1 cellular context compared by ENCODE assay signal in genomic region chr10:103193107-103193819, GRCh38.
A peak's percentile ranks its signal among the peaks of the same experiment; 100 is the strongest.
TF ChIP-seq lines count a peak whose summit lies in the region.

NT5C2 (minus strand) TSS chr10:103193272; CDS start chr10:103174958, 18,314 bp downstream.

TF ChIP-seq in HEK293, 187 proteins besides CTCF, POLR2A, EP300 and RAD21 (continued from another document):
- TF ChIP-seq ZBTB6 (tag by site-specific recombination; IDR thresholded peaks at IDR 0.05) (no peak), ZNF341 (tag by site-specific recombination; IDR thresholded peaks at IDR 0.05; ENCODE audit: low read depth) (peak; percentile 9; the same call in 1 of the 2 replicates), KLF8 (tag by site-specific recombination; IDR thresholded peaks at IDR 0.05) (peak; percentile 63; the same call in 1 of the 2 replicates), ZNF654 (tag by site-specific recombination; IDR thresholded peaks at IDR 0.05; ENCODE audit: low read depth) (no peak), ZBTB1 (tag by site-specific recombination; IDR thresholded peaks at IDR 0.05) (no peak), SP7 (tag by site-specific recombination; IDR thresholded peaks at IDR 0.05) (peak; percentile 34), ZNF629 (tag by site-specific recombination; IDR thresholded peaks at IDR 0.05) (no peak), ZEB2 (tag by site-specific recombination; IDR thresholded peaks at IDR 0.05) (peak; percentile 22; the same call in 1 of the 2 replicates), ZNF26 (tag by site-specific recombination; IDR thresholded peaks at IDR 0.05) (no peak), ZSCAN16 (tag by site-specific recombination; IDR thresholded peaks at IDR 0.05) (no peak), ZNF221 (tag by site-specific recombination; IDR thresholded peaks at IDR 0.05; ENCODE audit: borderline replicate concordance) (no peak), ZBTB49 (tag by site-specific recombination; IDR thresholded peaks at IDR 0.05; ENCODE audit: low read depth) (no peak), ZBTB48 (tag by site-specific recombination; IDR thresholded peaks at IDR 0.05) (peak; percentile 100), ZNF571 (tag by site-specific recombination; IDR thresholded peaks at IDR 0.05) (no peak), ZNF335 (tag by site-specific recombination; conservative IDR thresholded peaks at IDR 0.05) (peak; percentile 82), ZBTB10 (tag by site-specific recombination; IDR thresholded peaks at IDR 0.05) (0 out of 2 replicates have a peak, but pooled peaks have one; percentile 35), ZSCAN5A (tag by site-specific recombination; IDR thresholded peaks at IDR 0.05) (no peak), ZNF398 (tag by site-specific recombination; IDR thresholded peaks at IDR 0.05) (peak; percentile 6; the same call in 1 of the 2 replicates), SP3 (tag by site-specific recombination; IDR thresholded peaks at IDR 0.05) (peak; percentile 33), ZNF324 (tag by site-specific recombination; IDR thresholded peaks at IDR 0.05) (0 out of 2 replicates have a peak, but pooled peaks have one; percentile 23)
- TF ChIP-seq, protein P1, sequence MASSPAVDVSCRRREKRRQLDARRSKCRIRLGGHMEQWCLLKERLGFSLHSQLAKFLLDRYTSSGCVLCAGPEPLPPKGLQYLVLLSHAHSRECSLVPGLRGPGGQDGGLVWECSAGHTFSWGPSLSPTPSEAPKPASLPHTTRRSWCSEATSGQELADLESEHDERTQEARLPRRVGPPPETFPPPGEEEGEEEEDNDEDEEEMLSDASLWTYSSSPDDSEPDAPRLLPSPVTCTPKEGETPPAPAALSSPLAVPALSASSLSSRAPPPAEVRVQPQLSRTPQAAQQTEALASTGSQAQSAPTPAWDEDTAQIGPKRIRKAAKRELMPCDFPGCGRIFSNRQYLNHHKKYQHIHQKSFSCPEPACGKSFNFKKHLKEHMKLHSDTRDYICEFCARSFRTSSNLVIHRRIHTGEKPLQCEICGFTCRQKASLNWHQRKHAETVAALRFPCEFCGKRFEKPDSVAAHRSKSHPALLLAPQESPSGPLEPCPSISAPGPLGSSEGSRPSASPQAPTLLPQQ (tag by site-specific recombination; IDR thresholded peaks at IDR 0.05) = no peak
- TF ChIP-seq, protein P2, sequence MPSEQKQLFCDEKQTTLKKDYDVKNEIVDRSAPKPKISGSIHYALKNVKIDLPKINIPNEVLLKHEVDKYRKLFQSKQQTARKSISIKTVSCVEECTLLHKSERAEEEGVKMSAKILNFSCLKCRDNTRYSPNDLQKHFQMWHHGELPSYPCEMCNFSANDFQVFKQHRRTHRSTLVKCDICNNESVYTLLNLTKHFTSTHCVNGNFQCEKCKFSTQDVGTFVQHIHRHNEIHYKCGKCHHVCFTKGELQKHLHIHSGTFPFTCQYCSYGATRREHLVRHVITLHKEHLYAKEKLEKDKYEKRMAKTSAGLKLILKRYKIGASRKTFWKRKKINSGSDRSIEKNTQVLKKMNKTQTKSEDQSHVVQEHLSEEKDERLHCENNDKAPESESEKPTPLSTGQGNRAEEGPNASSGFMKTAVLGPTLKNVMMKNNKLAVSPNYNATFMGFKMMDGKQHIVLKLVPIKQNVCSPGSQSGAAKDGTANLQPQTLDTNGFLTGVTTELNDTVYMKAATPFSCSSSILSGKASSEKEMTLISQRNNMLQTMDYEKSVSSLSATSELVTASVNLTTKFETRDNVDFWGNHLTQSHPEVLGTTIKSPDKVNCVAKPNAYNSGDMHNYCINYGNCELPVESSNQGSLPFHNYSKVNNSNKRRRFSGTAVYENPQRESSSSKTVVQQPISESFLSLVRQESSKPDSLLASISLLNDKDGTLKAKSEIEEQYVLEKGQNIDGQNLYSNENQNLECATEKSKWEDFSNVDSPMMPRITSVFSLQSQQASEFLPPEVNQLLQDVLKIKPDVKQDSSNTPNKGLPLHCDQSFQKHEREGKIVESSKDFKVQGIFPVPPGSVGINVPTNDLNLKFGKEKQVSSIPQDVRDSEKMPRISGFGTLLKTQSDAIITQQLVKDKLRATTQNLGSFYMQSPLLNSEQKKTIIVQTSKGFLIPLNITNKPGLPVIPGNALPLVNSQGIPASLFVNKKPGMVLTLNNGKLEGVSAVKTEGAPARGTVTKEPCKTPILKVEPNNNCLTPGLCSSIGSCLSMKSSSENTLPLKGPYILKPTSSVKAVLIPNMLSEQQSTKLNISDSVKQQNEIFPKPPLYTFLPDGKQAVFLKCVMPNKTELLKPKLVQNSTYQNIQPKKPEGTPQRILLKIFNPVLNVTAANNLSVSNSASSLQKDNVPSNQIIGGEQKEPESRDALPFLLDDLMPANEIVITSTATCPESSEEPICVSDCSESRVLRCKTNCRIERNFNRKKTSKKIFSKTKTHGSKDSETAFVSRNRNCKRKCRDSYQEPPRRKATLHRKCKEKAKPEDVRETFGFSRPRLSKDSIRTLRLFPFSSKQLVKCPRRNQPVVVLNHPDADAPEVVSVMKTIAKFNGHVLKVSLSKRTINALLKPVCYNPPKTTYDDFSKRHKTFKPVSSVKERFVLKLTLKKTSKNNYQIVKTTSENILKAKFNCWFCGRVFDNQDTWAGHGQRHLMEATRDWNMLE (tag by site-specific recombination; conservative IDR thresholded peaks at IDR 0.05; ENCODE audit: low read depth) = no peak
- TF ChIP-seq, protein P3, sequence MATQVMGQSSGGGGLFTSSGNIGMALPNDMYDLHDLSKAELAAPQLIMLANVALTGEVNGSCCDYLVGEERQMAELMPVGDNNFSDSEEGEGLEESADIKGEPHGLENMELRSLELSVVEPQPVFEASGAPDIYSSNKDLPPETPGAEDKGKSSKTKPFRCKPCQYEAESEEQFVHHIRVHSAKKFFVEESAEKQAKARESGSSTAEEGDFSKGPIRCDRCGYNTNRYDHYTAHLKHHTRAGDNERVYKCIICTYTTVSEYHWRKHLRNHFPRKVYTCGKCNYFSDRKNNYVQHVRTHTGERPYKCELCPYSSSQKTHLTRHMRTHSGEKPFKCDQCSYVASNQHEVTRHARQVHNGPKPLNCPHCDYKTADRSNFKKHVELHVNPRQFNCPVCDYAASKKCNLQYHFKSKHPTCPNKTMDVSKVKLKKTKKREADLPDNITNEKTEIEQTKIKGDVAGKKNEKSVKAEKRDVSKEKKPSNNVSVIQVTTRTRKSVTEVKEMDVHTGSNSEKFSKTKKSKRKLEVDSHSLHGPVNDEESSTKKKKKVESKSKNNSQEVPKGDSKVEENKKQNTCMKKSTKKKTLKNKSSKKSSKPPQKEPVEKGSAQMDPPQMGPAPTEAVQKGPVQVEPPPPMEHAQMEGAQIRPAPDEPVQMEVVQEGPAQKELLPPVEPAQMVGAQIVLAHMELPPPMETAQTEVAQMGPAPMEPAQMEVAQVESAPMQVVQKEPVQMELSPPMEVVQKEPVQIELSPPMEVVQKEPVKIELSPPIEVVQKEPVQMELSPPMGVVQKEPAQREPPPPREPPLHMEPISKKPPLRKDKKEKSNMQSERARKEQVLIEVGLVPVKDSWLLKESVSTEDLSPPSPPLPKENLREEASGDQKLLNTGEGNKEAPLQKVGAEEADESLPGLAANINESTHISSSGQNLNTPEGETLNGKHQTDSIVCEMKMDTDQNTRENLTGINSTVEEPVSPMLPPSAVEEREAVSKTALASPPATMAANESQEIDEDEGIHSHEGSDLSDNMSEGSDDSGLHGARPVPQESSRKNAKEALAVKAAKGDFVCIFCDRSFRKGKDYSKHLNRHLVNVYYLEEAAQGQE (tag by site-specific recombination; IDR thresholded peaks at IDR 0.05) = no peak
- TF ChIP-seq, protein P4, sequence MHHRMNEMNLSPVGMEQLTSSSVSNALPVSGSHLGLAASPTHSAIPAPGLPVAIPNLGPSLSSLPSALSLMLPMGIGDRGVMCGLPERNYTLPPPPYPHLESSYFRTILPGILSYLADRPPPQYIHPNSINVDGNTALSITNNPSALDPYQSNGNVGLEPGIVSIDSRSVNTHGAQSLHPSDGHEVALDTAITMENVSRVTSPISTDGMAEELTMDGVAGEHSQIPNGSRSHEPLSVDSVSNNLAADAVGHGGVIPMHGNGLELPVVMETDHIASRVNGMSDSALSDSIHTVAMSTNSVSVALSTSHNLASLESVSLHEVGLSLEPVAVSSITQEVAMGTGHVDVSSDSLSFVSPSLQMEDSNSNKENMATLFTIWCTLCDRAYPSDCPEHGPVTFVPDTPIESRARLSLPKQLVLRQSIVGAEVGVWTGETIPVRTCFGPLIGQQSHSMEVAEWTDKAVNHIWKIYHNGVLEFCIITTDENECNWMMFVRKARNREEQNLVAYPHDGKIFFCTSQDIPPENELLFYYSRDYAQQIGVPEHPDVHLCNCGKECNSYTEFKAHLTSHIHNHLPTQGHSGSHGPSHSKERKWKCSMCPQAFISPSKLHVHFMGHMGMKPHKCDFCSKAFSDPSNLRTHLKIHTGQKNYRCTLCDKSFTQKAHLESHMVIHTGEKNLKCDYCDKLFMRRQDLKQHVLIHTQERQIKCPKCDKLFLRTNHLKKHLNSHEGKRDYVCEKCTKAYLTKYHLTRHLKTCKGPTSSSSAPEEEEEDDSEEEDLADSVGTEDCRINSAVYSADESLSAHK (tag by site-specific recombination; IDR thresholded peaks at IDR 0.05) = no peak
